In the genomic region with DNA sequence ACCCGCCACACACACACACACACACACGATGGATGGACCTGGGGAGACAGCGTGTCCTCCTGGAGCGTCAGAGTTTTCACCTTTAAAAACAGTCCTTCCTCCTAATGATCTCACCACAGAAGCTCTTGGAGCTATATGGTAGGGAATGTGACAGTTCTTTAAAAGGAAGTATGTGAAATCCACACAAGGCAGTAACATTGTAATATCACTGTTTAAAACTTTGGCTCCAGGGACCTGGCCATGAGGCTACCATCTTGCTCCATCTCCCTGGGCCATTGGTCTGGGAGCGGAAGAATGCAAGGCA, we compare ENCODE assay signal across 1 cellular context.
TF ChIP-seq lines count a peak whose summit lies in the region.

No MANE protein-coding gene starts in this region.

TF ChIP-seq in HepG2, 621 proteins besides CTCF, POLR2A, EP300 and RAD21 (continued from another document and continues in another):
- peak; percentile 14; the same call in 1 of the 2 replicates for TF ChIP-seq KLF12 (CRISPR knock-in tag; IDR thresholded peaks at IDR 0.05; ENCODE audit: borderline replicate concordance)
- TF ChIP-seq ISX (CRISPR knock-in tag; conservative IDR thresholded peaks at IDR 0.05), result no peak
- TF ChIP-seq ZNF468 (CRISPR knock-in tag; IDR thresholded peaks at IDR 0.05), result no peak
- TF ChIP-seq ZNF446 (CRISPR knock-in tag; IDR thresholded peaks at IDR 0.05), result no peak
- peak; percentile 2; the same call in 1 of the 2 replicates for TF ChIP-seq ZFP1 (CRISPR knock-in tag; IDR thresholded peaks at IDR 0.05)
- TF ChIP-seq TARDBP (CRISPR knock-in tag; IDR thresholded peaks at IDR 0.05), result no peak
- TF ChIP-seq, protein P1, sequence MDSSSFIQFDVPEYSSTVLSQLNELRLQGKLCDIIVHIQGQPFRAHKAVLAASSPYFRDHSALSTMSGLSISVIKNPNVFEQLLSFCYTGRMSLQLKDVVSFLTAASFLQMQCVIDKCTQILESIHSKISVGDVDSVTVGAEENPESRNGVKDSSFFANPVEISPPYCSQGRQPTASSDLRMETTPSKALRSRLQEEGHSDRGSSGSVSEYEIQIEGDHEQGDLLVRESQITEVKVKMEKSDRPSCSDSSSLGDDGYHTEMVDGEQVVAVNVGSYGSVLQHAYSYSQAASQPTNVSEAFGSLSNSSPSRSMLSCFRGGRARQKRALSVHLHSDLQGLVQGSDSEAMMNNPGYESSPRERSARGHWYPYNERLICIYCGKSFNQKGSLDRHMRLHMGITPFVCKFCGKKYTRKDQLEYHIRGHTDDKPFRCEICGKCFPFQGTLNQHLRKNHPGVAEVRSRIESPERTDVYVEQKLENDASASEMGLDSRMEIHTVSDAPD (CRISPR knock-in tag; IDR thresholded peaks at IDR 0.05), result no peak
- TF ChIP-seq ZNF143 (CRISPR knock-in tag; IDR thresholded peaks at IDR 0.05), result no peak
- no peak for TF ChIP-seq ZNF260 (CRISPR knock-in tag; IDR thresholded peaks at IDR 0.05; ENCODE audit: borderline replicate concordance, low read depth)
- no peak for TF ChIP-seq ZNF768 (CRISPR knock-in tag; IDR thresholded peaks at IDR 0.05)
- TF ChIP-seq, protein P2, sequence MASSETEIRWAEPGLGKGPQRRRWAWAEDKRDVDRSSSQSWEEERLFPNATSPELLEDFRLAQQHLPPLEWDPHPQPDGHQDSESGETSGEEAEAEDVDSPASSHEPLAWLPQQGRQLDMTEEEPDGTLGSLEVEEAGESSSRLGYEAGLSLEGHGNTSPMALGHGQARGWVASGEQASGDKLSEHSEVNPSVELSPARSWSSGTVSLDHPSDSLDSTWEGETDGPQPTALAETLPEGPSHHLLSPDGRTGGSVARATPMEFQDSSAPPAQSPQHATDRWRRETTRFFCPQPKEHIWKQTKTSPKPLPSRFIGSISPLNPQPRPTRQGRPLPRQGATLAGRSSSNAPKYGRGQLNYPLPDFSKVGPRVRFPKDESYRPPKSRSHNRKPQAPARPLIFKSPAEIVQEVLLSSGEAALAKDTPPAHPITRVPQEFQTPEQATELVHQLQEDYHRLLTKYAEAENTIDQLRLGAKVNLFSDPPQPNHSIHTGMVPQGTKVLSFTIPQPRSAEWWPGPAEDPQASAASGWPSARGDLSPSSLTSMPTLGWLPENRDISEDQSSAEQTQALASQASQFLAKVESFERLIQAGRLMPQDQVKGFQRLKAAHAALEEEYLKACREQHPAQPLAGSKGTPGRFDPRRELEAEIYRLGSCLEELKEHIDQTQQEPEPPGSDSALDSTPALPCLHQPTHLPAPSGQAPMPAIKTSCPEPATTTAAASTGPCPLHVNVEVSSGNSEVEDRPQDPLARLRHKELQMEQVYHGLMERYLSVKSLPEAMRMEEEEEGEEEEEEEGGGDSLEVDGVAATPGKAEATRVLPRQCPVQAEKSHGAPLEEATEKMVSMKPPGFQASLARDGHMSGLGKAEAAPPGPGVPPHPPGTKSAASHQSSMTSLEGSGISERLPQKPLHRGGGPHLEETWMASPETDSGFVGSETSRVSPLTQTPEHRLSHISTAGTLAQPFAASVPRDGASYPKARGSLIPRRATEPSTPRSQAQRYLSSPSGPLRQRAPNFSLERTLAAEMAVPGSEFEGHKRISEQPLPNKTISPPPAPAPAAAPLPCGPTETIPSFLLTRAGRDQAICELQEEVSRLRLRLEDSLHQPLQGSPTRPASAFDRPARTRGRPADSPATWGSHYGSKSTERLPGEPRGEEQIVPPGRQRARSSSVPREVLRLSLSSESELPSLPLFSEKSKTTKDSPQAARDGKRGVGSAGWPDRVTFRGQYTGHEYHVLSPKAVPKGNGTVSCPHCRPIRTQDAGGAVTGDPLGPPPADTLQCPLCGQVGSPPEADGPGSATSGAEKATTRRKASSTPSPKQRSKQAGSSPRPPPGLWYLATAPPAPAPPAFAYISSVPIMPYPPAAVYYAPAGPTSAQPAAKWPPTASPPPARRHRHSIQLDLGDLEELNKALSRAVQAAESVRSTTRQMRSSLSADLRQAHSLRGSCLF (CRISPR knock-in tag; IDR thresholded peaks at IDR 0.05; ENCODE audit: borderline replicate concordance), result no peak
- no peak for TF ChIP-seq XBP1 (CRISPR knock-in tag; IDR thresholded peaks at IDR 0.05)
- no peak for TF ChIP-seq ZSCAN9 (CRISPR knock-in tag; IDR thresholded peaks at IDR 0.05; ENCODE audit: borderline replicate concordance)
- TF ChIP-seq, protein P3, sequence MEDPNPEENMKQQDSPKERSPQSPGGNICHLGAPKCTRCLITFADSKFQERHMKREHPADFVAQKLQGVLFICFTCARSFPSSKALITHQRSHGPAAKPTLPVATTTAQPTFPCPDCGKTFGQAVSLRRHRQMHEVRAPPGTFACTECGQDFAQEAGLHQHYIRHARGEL (CRISPR knock-in tag; IDR thresholded peaks at IDR 0.05), result no peak
- TF ChIP-seq YEATS4 (CRISPR knock-in tag; IDR thresholded peaks at IDR 0.05; ENCODE audit: borderline replicate concordance), result no peak
- TF ChIP-seq POGZ (CRISPR knock-in tag; IDR thresholded peaks at IDR 0.05), result no peak
- TF ChIP-seq, protein P4, sequence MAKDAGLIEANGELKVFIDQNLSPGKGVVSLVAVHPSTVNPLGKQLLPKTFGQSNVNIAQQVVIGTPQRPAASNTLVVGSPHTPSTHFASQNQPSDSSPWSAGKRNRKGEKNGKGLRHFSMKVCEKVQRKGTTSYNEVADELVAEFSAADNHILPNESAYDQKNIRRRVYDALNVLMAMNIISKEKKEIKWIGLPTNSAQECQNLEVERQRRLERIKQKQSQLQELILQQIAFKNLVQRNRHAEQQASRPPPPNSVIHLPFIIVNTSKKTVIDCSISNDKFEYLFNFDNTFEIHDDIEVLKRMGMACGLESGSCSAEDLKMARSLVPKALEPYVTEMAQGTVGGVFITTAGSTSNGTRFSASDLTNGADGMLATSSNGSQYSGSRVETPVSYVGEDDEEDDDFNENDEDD (CRISPR knock-in tag; IDR thresholded peaks at IDR 0.05; ENCODE audit: borderline replicate concordance), result no peak
- TF ChIP-seq NFYC (CRISPR knock-in tag; IDR thresholded peaks at IDR 0.05), result no peak
- no peak for TF ChIP-seq ZNF430 (CRISPR knock-in tag; IDR thresholded peaks at IDR 0.05)
- TF ChIP-seq, protein P5, sequence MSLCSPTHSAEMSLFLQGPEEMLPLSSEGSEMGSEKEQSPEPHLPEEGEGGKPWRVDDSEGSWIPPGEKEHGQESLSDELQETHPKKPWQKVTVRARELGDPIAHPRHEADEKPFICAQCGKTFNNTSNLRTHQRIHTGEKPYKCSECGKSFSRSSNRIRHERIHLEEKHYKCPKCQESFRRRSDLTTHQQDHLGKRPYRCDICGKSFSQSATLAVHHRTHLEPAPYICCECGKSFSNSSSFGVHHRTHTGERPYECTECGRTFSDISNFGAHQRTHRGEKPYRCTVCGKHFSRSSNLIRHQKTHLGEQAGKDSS (CRISPR knock-in tag; IDR thresholded peaks at IDR 0.05; ENCODE audit: borderline replicate concordance, low read depth), result 0 out of 2 replicates have a peak, but pooled peaks have one; percentile 7
- TF ChIP-seq BRD4 (CRISPR knock-in tag; IDR thresholded peaks at IDR 0.05), result no peak
- TF ChIP-seq AGO1 (IDR thresholded peaks at IDR 0.05; ENCODE audit: low read depth, low read length, poor library complexity, severe bottlenecking), result no peak
- no peak for TF ChIP-seq ZFYVE20 (CRISPR knock-in tag; IDR thresholded peaks at IDR 0.05; ENCODE audit: borderline replicate concordance, low read depth)
- TF ChIP-seq ZMYM3 (CRISPR knock-in tag; IDR thresholded peaks at IDR 0.05), result no peak
- TF ChIP-seq TGIF2 (CRISPR knock-in tag; IDR thresholded peaks at IDR 0.05), result no peak; the same call in 1 of the 2 replicates
- no peak for TF ChIP-seq TAF1 (CRISPR knock-in tag; IDR thresholded peaks at IDR 0.05)
- TF ChIP-seq, protein P6, sequence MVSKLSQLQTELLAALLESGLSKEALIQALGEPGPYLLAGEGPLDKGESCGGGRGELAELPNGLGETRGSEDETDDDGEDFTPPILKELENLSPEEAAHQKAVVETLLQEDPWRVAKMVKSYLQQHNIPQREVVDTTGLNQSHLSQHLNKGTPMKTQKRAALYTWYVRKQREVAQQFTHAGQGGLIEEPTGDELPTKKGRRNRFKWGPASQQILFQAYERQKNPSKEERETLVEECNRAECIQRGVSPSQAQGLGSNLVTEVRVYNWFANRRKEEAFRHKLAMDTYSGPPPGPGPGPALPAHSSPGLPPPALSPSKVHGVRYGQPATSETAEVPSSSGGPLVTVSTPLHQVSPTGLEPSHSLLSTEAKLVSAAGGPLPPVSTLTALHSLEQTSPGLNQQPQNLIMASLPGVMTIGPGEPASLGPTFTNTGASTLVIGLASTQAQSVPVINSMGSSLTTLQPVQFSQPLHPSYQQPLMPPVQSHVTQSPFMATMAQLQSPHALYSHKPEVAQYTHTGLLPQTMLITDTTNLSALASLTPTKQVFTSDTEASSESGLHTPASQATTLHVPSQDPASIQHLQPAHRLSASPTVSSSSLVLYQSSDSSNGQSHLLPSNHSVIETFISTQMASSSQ (IDR thresholded peaks at IDR 0.05; ENCODE audit: low read depth), result no peak
- TF ChIP-seq, protein P6 (CRISPR knock-in tag; IDR thresholded peaks at IDR 0.05; ENCODE audit: borderline replicate concordance), result no peak
- no peak for TF ChIP-seq ZNF484 (CRISPR knock-in tag; IDR thresholded peaks at IDR 0.05; ENCODE audit: borderline replicate concordance, low read depth)
- TF ChIP-seq HOXA9 (CRISPR knock-in tag; IDR thresholded peaks at IDR 0.05; ENCODE audit: borderline replicate concordance), result no peak
- no peak for TF ChIP-seq ZNF569 (CRISPR knock-in tag; IDR thresholded peaks at IDR 0.05; ENCODE audit: borderline replicate concordance)
- TF ChIP-seq, protein P7, sequence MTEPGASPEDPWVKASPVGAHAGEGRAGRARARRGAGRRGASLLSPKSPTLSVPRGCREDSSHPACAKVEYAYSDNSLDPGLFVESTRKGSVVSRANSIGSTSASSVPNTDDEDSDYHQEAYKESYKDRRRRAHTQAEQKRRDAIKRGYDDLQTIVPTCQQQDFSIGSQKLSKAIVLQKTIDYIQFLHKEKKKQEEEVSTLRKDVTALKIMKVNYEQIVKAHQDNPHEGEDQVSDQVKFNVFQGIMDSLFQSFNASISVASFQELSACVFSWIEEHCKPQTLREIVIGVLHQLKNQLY (CRISPR knock-in tag; IDR thresholded peaks at IDR 0.05), result no peak
- TF ChIP-seq RAD51 (IDR thresholded peaks at IDR 0.05; ENCODE audit: borderline replicate concordance), result no peak
- no peak for TF ChIP-seq GLI4 (CRISPR knock-in tag; IDR thresholded peaks at IDR 0.05; ENCODE audit: borderline replicate concordance)
- TF ChIP-seq ZFY (CRISPR knock-in tag; IDR thresholded peaks at IDR 0.05), result 0 out of 2 replicates have a peak, but pooled peaks have one; percentile 5
- TF ChIP-seq TBX3 (IDR thresholded peaks at IDR 0.05; ENCODE audit: borderline replicate concordance), result peak; percentile 1; the same call in 1 of the 2 replicates
- TF ChIP-seq, protein P8, sequence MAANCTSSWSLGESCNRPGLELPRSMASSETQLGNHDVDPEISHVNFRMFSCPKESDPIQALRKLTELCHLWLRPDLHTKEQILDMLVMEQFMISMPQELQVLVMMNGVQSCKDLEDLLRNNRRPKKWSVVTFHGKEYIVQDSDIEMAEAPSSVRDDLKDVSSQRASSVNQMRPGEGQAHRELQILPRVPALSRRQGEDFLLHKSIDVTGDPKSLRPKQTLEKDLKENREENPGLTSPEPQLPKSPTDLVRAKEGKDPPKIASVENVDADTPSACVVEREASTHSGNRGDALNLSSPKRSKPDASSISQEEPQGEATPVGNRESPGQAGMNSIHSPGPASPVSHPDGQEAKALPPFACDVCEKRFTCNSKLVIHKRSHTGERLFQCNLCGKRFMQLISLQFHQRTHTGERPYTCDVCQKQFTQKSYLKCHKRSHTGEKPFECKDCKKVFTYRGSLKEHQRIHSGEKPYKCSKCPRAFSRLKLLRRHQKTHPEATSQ (CRISPR knock-in tag; IDR thresholded peaks at IDR 0.05; ENCODE audit: borderline replicate concordance), result no peak
- TF ChIP-seq ZNF382 (CRISPR knock-in tag; IDR thresholded peaks at IDR 0.05; ENCODE audit: borderline replicate concordance), result no peak
- TF ChIP-seq MAFK (conservative IDR thresholded peaks at IDR 0.05 in 1 of 2, IDR thresholded peaks at IDR 0.05 in 1 of 2; ENCODE audit: low read length in 2 of 2), result no peak
- TF ChIP-seq, protein P9, sequence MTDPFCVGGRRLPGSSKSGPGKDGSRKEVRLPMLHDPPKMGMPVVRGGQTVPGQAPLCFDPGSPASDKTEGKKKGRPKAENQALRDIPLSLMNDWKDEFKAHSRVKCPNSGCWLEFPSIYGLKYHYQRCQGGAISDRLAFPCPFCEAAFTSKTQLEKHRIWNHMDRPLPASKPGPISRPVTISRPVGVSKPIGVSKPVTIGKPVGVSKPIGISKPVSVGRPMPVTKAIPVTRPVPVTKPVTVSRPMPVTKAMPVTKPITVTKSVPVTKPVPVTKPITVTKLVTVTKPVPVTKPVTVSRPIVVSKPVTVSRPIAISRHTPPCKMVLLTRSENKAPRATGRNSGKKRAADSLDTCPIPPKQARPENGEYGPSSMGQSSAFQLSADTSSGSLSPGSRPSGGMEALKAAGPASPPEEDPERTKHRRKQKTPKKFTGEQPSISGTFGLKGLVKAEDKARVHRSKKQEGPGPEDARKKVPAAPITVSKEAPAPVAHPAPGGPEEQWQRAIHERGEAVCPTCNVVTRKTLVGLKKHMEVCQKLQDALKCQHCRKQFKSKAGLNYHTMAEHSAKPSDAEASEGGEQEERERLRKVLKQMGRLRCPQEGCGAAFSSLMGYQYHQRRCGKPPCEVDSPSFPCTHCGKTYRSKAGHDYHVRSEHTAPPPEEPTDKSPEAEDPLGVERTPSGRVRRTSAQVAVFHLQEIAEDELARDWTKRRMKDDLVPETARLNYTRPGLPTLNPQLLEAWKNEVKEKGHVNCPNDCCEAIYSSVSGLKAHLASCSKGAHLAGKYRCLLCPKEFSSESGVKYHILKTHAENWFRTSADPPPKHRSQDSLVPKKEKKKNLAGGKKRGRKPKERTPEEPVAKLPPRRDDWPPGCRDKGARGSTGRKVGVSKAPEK (CRISPR knock-in tag; IDR thresholded peaks at IDR 0.05; ENCODE audit: borderline replicate concordance), result no peak
- TF ChIP-seq ZNF850 (CRISPR knock-in tag; conservative IDR thresholded peaks at IDR 0.05), result no peak
- TF ChIP-seq ZNF703 (CRISPR knock-in tag; IDR thresholded peaks at IDR 0.05; ENCODE audit: borderline replicate concordance), result no peak
- TF ChIP-seq ARHGAP35 (CRISPR knock-in tag; IDR thresholded peaks at IDR 0.05; ENCODE audit: borderline replicate concordance), result no peak
- TF ChIP-seq SP140L (CRISPR knock-in tag; IDR thresholded peaks at IDR 0.05; ENCODE audit: borderline replicate concordance), result no peak
